ENCODE assay signal across 2 cellular contexts in the genomic region with DNA sequence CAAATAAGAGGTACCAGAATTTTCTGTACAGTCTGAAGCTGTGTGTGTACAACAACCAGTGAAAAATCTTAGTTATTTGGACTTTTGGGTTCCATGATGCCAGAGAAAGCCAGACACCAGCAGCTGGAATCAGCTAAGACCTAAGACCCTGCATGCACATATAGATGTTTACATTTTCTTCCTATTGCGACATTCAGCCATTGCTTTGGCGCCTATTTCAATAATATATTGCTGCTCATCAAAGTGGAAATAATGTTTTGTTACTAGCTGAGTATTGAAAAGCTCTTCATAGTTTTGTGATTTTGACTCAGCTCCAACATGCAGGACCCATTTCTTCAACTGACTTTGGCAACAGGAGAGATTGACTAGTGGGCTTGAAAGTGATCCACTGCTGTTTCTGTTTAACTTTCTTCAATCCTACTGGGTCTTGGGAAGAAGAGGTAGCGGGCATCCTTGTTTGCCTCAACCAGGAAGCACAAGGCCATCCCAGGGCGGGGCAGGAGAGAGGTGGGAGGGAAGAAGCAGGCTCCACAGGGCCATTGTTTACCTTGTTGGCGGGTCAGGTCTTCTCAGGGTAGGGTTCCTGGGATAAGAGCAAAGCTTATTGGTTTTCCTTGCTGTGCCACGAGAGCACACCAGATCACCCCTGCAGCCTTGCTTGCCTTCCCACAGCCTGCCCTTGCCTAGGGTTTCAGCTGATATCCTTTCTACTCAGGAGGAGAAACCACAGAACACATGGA.
A peak's percentile ranks its signal among the peaks of the same experiment; 100 is the strongest.
TF ChIP-seq lines count a peak whose summit lies in the region.

No MANE protein-coding gene starts in this region.

TF ChIP-seq in GM23338, 12 proteins besides CTCF, POLR2A, EP300 and RAD21 (continues in another document):
- TF ChIP-seq POLR2AphosphoS5 (IDR thresholded peaks at IDR 0.05; ENCODE audit: low read depth) (no peak), CREB1 (CRISPR knock-in tag; IDR thresholded peaks at IDR 0.05; ENCODE audit: low read depth) (no peak), NANOG (IDR thresholded peaks at IDR 0.05; ENCODE audit: borderline replicate concordance) (no peak), ZNF114 (CRISPR knock-in tag; IDR thresholded peaks at IDR 0.05) (no peak), EZH2phosphoT487 (IDR thresholded peaks at IDR 0.05; ENCODE audit: unreplicated experiment) (no peak), ZNF331 (CRISPR knock-in tag; IDR thresholded peaks at IDR 0.05; ENCODE audit: low read depth) (no peak), JUNB (IDR thresholded peaks at IDR 0.05; ENCODE audit: unreplicated experiment) (no peak)
- TF ChIP-seq, protein P1, sequence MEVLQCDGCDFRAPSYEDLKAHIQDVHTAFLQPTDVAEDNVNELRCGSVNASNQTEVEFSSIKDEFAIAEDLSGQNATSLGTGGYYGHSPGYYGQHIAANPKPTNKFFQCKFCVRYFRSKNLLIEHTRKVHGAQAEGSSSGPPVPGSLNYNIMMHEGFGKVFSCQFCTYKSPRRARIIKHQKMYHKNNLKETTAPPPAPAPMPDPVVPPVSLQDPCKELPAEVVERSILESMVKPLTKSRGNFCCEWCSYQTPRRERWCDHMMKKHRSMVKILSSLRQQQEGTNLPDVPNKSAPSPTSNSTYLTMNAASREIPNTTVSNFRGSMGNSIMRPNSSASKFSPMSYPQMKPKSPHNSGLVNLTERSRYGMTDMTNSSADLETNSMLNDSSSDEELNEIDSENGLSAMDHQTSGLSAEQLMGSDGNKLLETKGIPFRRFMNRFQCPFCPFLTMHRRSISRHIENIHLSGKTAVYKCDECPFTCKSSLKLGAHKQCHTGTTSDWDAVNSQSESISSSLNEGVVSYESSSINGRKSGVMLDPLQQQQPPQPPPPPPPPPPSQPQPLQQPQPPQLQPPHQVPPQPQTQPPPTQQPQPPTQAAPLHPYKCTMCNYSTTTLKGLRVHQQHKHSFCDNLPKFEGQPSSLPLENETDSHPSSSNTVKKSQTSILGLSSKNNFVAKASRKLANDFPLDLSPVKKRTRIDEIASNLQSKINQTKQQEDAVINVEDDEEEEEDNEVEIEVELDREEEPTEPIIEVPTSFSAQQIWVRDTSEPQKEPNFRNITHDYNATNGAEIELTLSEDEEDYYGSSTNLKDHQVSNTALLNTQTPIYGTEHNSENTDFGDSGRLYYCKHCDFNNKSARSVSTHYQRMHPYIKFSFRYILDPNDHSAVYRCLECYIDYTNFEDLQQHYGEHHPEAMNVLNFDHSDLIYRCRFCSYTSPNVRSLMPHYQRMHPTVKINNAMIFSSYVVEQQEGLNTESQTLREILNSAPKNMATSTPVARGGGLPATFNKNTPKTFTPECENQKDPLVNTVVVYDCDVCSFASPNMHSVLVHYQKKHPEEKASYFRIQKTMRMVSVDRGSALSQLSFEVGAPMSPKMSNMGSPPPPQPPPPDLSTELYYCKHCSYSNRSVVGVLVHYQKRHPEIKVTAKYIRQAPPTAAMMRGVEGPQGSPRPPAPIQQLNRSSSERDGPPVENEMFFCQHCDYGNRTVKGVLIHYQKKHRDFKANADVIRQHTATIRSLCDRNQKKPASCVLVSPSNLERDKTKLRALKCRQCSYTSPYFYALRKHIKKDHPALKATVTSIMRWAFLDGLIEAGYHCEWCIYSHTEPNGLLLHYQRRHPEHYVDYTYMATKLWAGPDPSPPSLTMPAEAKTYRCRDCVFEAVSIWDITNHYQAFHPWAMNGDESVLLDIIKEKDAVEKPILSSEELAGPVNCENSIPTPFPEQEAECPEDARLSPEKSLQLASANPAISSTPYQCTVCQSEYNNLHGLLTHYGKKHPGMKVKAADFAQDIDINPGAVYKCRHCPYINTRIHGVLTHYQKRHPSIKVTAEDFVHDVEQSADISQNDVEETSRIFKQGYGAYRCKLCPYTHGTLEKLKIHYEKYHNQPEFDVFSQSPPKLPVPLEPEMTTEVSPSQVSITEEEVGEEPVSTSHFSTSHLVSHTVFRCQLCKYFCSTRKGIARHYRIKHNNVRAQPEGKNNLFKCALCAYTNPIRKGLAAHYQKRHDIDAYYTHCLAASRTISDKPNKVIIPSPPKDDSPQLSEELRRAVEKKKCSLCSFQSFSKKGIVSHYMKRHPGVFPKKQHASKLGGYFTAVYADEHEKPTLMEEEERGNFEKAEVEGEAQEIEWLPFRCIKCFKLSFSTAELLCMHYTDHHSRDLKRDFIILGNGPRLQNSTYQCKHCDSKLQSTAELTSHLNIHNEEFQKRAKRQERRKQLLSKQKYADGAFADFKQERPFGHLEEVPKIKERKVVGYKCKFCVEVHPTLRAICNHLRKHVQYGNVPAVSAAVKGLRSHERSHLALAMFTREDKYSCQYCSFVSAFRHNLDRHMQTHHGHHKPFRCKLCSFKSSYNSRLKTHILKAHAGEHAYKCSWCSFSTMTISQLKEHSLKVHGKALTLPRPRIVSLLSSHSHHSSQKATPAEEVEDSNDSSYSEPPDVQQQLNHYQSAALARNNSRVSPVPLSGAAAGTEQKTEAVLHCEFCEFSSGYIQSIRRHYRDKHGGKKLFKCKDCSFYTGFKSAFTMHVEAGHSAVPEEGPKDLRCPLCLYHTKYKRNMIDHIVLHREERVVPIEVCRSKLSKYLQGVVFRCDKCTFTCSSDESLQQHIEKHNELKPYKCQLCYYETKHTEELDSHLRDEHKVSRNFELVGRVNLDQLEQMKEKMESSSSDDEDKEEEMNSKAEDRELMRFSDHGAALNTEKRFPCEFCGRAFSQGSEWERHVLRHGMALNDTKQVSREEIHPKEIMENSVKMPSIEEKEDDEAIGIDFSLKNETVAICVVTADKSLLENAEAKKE (CRISPR knock-in tag; IDR thresholded peaks at IDR 0.05): no peak
- TF ChIP-seq, protein P2, sequence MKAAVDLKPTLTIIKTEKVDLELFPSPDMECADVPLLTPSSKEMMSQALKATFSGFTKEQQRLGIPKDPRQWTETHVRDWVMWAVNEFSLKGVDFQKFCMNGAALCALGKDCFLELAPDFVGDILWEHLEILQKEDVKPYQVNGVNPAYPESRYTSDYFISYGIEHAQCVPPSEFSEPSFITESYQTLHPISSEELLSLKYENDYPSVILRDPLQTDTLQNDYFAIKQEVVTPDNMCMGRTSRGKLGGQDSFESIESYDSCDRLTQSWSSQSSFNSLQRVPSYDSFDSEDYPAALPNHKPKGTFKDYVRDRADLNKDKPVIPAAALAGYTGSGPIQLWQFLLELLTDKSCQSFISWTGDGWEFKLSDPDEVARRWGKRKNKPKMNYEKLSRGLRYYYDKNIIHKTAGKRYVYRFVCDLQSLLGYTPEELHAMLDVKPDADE (IDR thresholded peaks at IDR 0.05): no peak

TF ChIP-seq in IMR-90, 13 proteins besides CTCF, POLR2A, EP300 and RAD21 (continued from another document):
- TF ChIP-seq MAFK (IDR thresholded peaks at IDR 0.05; ENCODE audit: low read depth, low read length) (no peak), CEBPB (IDR thresholded peaks at IDR 0.05; ENCODE audit: low read depth, low read length) (0 out of 2 replicates have a peak, but pooled peaks have one; percentile 22)
TF ChIP-seq in IMR-90: peak in this region for 1.
